Comparison of ENCODE assay signal across 1 cellular context in genomic region chr7:127413962-127414361, GRCh38.
A peak's percentile ranks its signal among the peaks of the same experiment; 100 is the strongest.
TF ChIP-seq lines count a peak whose summit lies in the region.

No MANE protein-coding gene starts in this region.

TF ChIP-seq in GM12878, 131 proteins besides CTCF, POLR2A, EP300 and RAD21 (continued from another document and continues in another):
- no peak for TF ChIP-seq PRDM15 (CRISPR knock-in tag; IDR thresholded peaks at IDR 0.05)
- no peak for TF ChIP-seq NRF1 (conservative IDR thresholded peaks at IDR 0.05; ENCODE audit: low read depth, low read length)
- no peak for TF ChIP-seq ZNF622 (IDR thresholded peaks at IDR 0.05)
- TF ChIP-seq SUZ12 (IDR thresholded peaks at IDR 0.05; ENCODE audit: unreplicated experiment): no peak
- no peak for TF ChIP-seq CBX5 (IDR thresholded peaks at IDR 0.05; ENCODE audit: low read depth)
- peak; percentile 24 for TF ChIP-seq MEF2B (IDR thresholded peaks at IDR 0.05; ENCODE audit: partially characterized antibody, poor library complexity, severe bottlenecking)
- TF ChIP-seq HDAC6 (IDR thresholded peaks at IDR 0.05; ENCODE audit: unreplicated experiment): no peak
- TF ChIP-seq ESRRA (IDR thresholded peaks at IDR 0.05; ENCODE audit: low read length): no peak
- TF ChIP-seq RFX5 (IDR thresholded peaks at IDR 0.05; ENCODE audit: low read depth, low read length): no peak
- no peak for TF ChIP-seq ZBED1 (IDR thresholded peaks at IDR 0.05; ENCODE audit: borderline replicate concordance)
- TF ChIP-seq EGR1 (IDR thresholded peaks at IDR 0.05; ENCODE audit: borderline replicate concordance in 1 of 2, low read depth in 2 of 2, low read length in 2 of 2): no peak
- TF ChIP-seq PAX5 (IDR thresholded peaks at IDR 0.05; ENCODE audit: borderline replicate concordance, low read depth, low read length): no peak
- no peak for TF ChIP-seq JUND (IDR thresholded peaks at IDR 0.05; ENCODE audit: low read depth, low read length)
- no peak for TF ChIP-seq MAX (IDR thresholded peaks at IDR 0.05; ENCODE audit: low read depth, low read length)
- no peak for TF ChIP-seq ZZZ3 (IDR thresholded peaks at IDR 0.05; ENCODE audit: control insufficient read depth, insufficient read length, low read depth)
- no peak for TF ChIP-seq BCL11A (IDR thresholded peaks at IDR 0.05; ENCODE audit: low read depth, low read length)
- no peak for TF ChIP-seq REST (IDR thresholded peaks at IDR 0.05; ENCODE audit: low read depth, low read length)
- TF ChIP-seq FOXM1 (IDR thresholded peaks at IDR 0.05; ENCODE audit: low read depth, low read length): no peak
- TF ChIP-seq TAF1 (IDR thresholded peaks at IDR 0.05; ENCODE audit: borderline replicate concordance, low read depth, low read length): no peak
- no peak for TF ChIP-seq PKNOX1 (IDR thresholded peaks at IDR 0.05)
- no peak for TF ChIP-seq HCFC1 (IDR thresholded peaks at IDR 0.05; ENCODE audit: low read length)
- peak; percentile 67 for TF ChIP-seq RELB (IDR thresholded peaks at IDR 0.05; ENCODE audit: low read depth)
- no peak for TF ChIP-seq IRF5 (IDR thresholded peaks at IDR 0.05; ENCODE audit: borderline replicate concordance)
- TF ChIP-seq POLR2AphosphoS5 (IDR thresholded peaks at IDR 0.05; ENCODE audit: low read length): no peak
- no peak for TF ChIP-seq ZNF384 (IDR thresholded peaks at IDR 0.05; ENCODE audit: borderline replicate concordance, low read depth, low read length)
- TF ChIP-seq YY1 (IDR thresholded peaks at IDR 0.05; ENCODE audit: low read depth, low read length): no peak
- peak; percentile 65; the same call in 1 of the 2 replicates for TF ChIP-seq MLLT1 (IDR thresholded peaks at IDR 0.05)
- no peak for TF ChIP-seq BRCA1 (IDR thresholded peaks at IDR 0.05; ENCODE audit: low read depth, low read length)
- TF ChIP-seq ATF3 (IDR thresholded peaks at IDR 0.05; ENCODE audit: borderline replicate concordance, extremely low read depth, low read depth, low read length): no peak
- TF ChIP-seq BCL3 (IDR thresholded peaks at IDR 0.05; ENCODE audit: borderline replicate concordance, insufficient read depth, low read depth, low read length, poor library complexity, severe bottlenecking): no peak
- peak; percentile 47 for TF ChIP-seq DPF2 (IDR thresholded peaks at IDR 0.05)
- no peak for TF ChIP-seq NR2C1 (IDR thresholded peaks at IDR 0.05)
- TF ChIP-seq JUNB (IDR thresholded peaks at IDR 0.05): peak; percentile 12; the same call in 1 of the 2 replicates
- TF ChIP-seq ETV6 (conservative IDR thresholded peaks at IDR 0.05 in 1 of 2, IDR thresholded peaks at IDR 0.05 in 1 of 2; ENCODE audit: borderline replicate concordance in 1 of 2, low read depth in 1 of 2): peak in 1 of 2 experiments; percentile 75; a peak in 2 of 4 replicates
- TF ChIP-seq STAT1 (conservative IDR thresholded peaks at IDR 0.05): no peak
- no peak for TF ChIP-seq LARP7 (IDR thresholded peaks at IDR 0.05)
- TF ChIP-seq ZNF592 (IDR thresholded peaks at IDR 0.05): no peak
- no peak for TF ChIP-seq ELK1 (IDR thresholded peaks at IDR 0.05; ENCODE audit: low read depth, low read length)
- TF ChIP-seq RCOR1 (conservative IDR thresholded peaks at IDR 0.05; ENCODE audit: low read depth, low read length): no peak
- TF ChIP-seq SMAD5 (IDR thresholded peaks at IDR 0.05; ENCODE audit: low read depth): no peak
